Comparison of ENCODE assay signal across 26 cellular contexts in the genomic region with DNA sequence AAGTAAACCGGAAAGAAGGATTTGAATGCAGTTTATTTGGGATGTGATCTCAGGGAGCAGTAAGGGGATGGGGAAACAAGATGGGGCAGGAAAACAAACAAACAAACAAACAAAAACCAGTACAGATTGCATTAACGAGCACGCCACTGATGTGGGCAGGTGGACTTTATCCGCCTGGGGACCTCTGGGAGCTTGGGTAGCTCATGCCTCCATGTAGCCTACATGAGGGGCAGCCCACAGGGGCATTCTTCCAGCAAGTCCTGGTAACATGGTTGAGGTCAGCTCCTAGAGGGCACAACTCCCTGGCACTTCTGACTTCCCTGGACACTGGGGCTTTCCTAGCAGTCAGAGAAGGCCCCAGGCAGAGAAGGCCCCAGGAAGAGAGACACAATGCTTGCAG.
"Had no signal": no experiment of that assay in that cellular context is flagged by ENCODE, and none has a peak within 500 bp of the region (broad histone marks: within the 10 kb centered on the region; RNA-seq: fewer than 3 reads in every experiment).

No MANE protein-coding gene starts in this region.

- H3K27ac Mint-ChIP-seq: effector memory CD8-positive, alpha-beta T cell; endodermal cell; naive thymus-derived CD4-positive, alpha-beta T cell had no signal

- FAIRE-seq: colon, endometrium, islet of Langerhans, keratinocyte had no signal

- H3K4me3 ChIP-seq: coronary artery, esophagus squamous epithelium, gastrocnemius medialis, heart right ventricle, left lung, lower lobe of right lung had no signal

- DNase-seq: effector CD8-positive, alpha-beta T cell; effector memory CD8-positive, alpha-beta T cell; endodermal cell; erythroblast; esophagus squamous epithelium; foreskin fibroblast; foreskin melanocyte; gastrocnemius medialis; glutamatergic neuron; head of caudate nucleus; heart right ventricle; hippocampal formation; left cardiac atrium; left lung; left ventricle myocardium superior; lower lobe of right lung; mesendoderm; midbrain; naive thymus-derived CD4-positive, alpha-beta T cell had no signal

- H3K9me3 ChIP-seq: esophagus squamous epithelium, gastrocnemius medialis, left lung had no signal

- ATAC-seq: effector memory CD8-positive, alpha-beta T cell; esophagus mucosa; gastrocnemius medialis; heart right ventricle; left cardiac atrium; left lung; left ventricle myocardium superior; lower lobe of right lung; naive thymus-derived CD4-positive, alpha-beta T cell had no signal

- H3K27me3 ChIP-seq: gastrocnemius medialis, heart right ventricle, left lung had no signal

- H3K4me3 Mint-ChIP-seq: effector memory CD8-positive, alpha-beta T cell; endodermal cell; naive thymus-derived CD4-positive, alpha-beta T cell had no signal

- H3K27ac ChIP-seq: coronary artery, epithelial cell of prostate, esophagus squamous epithelium, gastrocnemius medialis, heart right ventricle, left lung had no signal

- H3K9me3 Mint-ChIP-seq: effector memory CD8-positive, alpha-beta T cell had no signal

- H3K36me3 Mint-ChIP-seq: naive thymus-derived CD4-positive, alpha-beta T cell had no signal

- H3K4me1 Mint-ChIP-seq: naive thymus-derived CD4-positive, alpha-beta T cell had no signal

- H3K36me3 ChIP-seq: esophagus squamous epithelium, gastrocnemius medialis, heart right ventricle, left lung, lower lobe of right lung had no signal
